Comparison of ENCODE assay signal across 1 cellular context in the genomic region with DNA sequence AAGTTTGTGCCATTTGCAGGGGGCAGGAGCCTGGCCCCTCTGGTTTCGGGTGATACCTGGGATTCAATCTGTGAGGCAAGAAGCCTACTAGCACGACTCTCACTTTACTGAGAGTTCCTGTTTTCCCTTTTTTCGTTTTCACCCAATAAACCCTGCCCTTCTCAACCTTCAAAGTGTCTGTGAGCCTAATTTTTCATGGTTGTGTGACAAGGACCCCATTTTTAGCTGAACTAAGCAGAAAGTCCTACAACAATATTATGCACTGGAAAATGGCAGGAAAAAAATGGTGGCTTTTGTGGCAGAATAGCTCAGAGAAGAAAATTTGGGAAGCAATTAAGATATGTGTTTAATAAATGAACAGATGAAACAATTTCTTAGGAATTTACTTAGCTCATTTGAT.
TF ChIP-seq lines count a peak whose summit lies in the region.

No MANE protein-coding gene starts in this region.

TF ChIP-seq in GM23338, 12 proteins besides CTCF, POLR2A, EP300 and RAD21 (continued from another document):
- TF ChIP-seq, protein P1, sequence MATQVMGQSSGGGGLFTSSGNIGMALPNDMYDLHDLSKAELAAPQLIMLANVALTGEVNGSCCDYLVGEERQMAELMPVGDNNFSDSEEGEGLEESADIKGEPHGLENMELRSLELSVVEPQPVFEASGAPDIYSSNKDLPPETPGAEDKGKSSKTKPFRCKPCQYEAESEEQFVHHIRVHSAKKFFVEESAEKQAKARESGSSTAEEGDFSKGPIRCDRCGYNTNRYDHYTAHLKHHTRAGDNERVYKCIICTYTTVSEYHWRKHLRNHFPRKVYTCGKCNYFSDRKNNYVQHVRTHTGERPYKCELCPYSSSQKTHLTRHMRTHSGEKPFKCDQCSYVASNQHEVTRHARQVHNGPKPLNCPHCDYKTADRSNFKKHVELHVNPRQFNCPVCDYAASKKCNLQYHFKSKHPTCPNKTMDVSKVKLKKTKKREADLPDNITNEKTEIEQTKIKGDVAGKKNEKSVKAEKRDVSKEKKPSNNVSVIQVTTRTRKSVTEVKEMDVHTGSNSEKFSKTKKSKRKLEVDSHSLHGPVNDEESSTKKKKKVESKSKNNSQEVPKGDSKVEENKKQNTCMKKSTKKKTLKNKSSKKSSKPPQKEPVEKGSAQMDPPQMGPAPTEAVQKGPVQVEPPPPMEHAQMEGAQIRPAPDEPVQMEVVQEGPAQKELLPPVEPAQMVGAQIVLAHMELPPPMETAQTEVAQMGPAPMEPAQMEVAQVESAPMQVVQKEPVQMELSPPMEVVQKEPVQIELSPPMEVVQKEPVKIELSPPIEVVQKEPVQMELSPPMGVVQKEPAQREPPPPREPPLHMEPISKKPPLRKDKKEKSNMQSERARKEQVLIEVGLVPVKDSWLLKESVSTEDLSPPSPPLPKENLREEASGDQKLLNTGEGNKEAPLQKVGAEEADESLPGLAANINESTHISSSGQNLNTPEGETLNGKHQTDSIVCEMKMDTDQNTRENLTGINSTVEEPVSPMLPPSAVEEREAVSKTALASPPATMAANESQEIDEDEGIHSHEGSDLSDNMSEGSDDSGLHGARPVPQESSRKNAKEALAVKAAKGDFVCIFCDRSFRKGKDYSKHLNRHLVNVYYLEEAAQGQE (IDR thresholded peaks at IDR 0.05; ENCODE audit: unreplicated experiment): no peak
